ENCODE assay signal across 1 cellular context in the genomic region with DNA sequence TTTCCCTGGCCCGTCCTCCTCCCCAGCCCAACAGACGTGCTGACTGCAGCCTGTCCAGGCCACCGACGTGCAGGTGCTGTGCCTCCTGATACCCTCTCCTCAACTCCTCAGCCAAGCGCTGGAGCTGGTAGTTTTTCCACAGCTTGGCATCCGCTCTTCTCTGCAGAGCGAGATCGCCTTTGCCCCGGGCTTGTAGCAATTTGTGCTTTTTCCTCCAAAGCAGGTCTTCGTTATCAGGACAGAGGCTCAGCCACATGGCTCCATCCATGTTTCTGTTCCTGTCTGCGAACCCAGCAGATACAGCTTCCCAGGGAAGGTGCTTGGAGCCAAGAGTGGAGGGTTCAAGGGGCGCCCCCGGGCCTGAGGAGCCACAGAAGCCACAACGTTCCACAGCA.
TF ChIP-seq lines count a peak whose summit lies in the region.

No MANE protein-coding gene starts in this region.

TF ChIP-seq in GM23338, 12 proteins besides CTCF, POLR2A, EP300 and RAD21 (continued from another document):
- TF ChIP-seq, protein P1, sequence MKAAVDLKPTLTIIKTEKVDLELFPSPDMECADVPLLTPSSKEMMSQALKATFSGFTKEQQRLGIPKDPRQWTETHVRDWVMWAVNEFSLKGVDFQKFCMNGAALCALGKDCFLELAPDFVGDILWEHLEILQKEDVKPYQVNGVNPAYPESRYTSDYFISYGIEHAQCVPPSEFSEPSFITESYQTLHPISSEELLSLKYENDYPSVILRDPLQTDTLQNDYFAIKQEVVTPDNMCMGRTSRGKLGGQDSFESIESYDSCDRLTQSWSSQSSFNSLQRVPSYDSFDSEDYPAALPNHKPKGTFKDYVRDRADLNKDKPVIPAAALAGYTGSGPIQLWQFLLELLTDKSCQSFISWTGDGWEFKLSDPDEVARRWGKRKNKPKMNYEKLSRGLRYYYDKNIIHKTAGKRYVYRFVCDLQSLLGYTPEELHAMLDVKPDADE (IDR thresholded peaks at IDR 0.05): no peak
- TF ChIP-seq NANOG (IDR thresholded peaks at IDR 0.05; ENCODE audit: borderline replicate concordance) (no peak), CREB1 (CRISPR knock-in tag; IDR thresholded peaks at IDR 0.05; ENCODE audit: low read depth) (no peak), ZNF114 (CRISPR knock-in tag; IDR thresholded peaks at IDR 0.05) (no peak), STAT1 (IDR thresholded peaks at IDR 0.05; ENCODE audit: unreplicated experiment) (no peak), EZH2phosphoT487 (IDR thresholded peaks at IDR 0.05; ENCODE audit: unreplicated experiment) (no peak), JUNB (IDR thresholded peaks at IDR 0.05; ENCODE audit: unreplicated experiment) (no peak), EZH2 (IDR thresholded peaks at IDR 0.05; ENCODE audit: low read depth, unreplicated experiment) (no peak), POLR2AphosphoS5 (IDR thresholded peaks at IDR 0.05; ENCODE audit: low read depth) (no peak)
- TF ChIP-seq, protein P2, sequence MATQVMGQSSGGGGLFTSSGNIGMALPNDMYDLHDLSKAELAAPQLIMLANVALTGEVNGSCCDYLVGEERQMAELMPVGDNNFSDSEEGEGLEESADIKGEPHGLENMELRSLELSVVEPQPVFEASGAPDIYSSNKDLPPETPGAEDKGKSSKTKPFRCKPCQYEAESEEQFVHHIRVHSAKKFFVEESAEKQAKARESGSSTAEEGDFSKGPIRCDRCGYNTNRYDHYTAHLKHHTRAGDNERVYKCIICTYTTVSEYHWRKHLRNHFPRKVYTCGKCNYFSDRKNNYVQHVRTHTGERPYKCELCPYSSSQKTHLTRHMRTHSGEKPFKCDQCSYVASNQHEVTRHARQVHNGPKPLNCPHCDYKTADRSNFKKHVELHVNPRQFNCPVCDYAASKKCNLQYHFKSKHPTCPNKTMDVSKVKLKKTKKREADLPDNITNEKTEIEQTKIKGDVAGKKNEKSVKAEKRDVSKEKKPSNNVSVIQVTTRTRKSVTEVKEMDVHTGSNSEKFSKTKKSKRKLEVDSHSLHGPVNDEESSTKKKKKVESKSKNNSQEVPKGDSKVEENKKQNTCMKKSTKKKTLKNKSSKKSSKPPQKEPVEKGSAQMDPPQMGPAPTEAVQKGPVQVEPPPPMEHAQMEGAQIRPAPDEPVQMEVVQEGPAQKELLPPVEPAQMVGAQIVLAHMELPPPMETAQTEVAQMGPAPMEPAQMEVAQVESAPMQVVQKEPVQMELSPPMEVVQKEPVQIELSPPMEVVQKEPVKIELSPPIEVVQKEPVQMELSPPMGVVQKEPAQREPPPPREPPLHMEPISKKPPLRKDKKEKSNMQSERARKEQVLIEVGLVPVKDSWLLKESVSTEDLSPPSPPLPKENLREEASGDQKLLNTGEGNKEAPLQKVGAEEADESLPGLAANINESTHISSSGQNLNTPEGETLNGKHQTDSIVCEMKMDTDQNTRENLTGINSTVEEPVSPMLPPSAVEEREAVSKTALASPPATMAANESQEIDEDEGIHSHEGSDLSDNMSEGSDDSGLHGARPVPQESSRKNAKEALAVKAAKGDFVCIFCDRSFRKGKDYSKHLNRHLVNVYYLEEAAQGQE (IDR thresholded peaks at IDR 0.05; ENCODE audit: unreplicated experiment): no peak
